20 cellular contexts compared by ENCODE assay signal in genomic region chr20:483791-484644, GRCh38. TPM values are rescaled to one million over a fixed set of nuclear protein-coding genes. Genes with fewer than 3 reads are reported as not detected.
A peak's percentile ranks its signal among the peaks of the same experiment; 100 is the strongest.
DNase-seq lines count a peak whose midpoint lies in the region; ATAC-seq and TF ChIP-seq lines count a peak whose summit lies in the region.
"Had no signal": no experiment of that assay in that cellular context is flagged by ENCODE, and none has a peak within 500 bp of the region (broad histone marks: within the 10 kb centered on the region; RNA-seq: fewer than 3 reads in every experiment).

No MANE protein-coding gene starts in this region.

- intact Hi-C loops in activated CD8-positive, alpha-beta T cell treated with anti-CD3 and anti-CD28 coated beads for 36 hours (cut with micrococcal nuclease) = no loop called here
- intact Hi-C loops in aorta (cut with DNase I) = no loop called here

- no peak overlapping the region for H3K27ac ChIP-seq in aorta (ENCODE audit: low read depth in 1 of 2, low read length in 2 of 2)
- H3K27ac ChIP-seq: A549, C4-2B, left lung had no signal

- CTCF ChIA-PET in activated CD8-positive, alpha-beta T cell treated with anti-CD3 and anti-CD28 coated beads for 36 hours (lab: Charles Lee) = interaction anchor here (1.8 kb wide), 1 partner anchor 20 kb away, joined by 4 read pairs; no protein-coding TSS in a partner anchor
- CTCF ChIA-PET in activated CD8-positive, alpha-beta T cell treated with anti-CD3 and anti-CD28 coated beads, Interleukin-2, amount 10 ng/mL, durations not matched to agents 7 days and 5 days (lab: Charles Lee) = interaction anchor here (1.0 kb wide), 2 partner anchors 11 to 52 kb away, joined by 3 read pairs; no protein-coding TSS in a partner anchor

- H3K27me3 ChIP-seq in aorta (ENCODE audit: control insufficient read depth in 1 of 2, insufficient read depth in 2 of 2, low read length in 1 of 2) = no peaks in the 10 kb centered on the region
- H3K27me3 ChIP-seq: left lung had no signal

- H3K27me3 Mint-ChIP-seq in activated CD8-positive, alpha-beta T cell treated with anti-CD3 and anti-CD28 coated beads for 36 hours = no peaks in the 10 kb centered on the region
- no peaks in the 10 kb centered on the region for H3K27me3 Mint-ChIP-seq in activated CD8-positive, alpha-beta T cell treated with anti-CD3 and anti-CD28 coated beads, Interleukin-2, amount 10 ng/mL, durations not matched to agents 7 days and 5 days (ENCODE audit: low read depth)
- no peaks in the 10 kb centered on the region for H3K27me3 Mint-ChIP-seq in endothelial cell (ENCODE audit: unreplicated experiment)
- H3K27me3 Mint-ChIP-seq: stimulated activated memory B cell treated with anti-CD40 and anti-IgM and Interleukin-4, amounts not matched to agents 10 μg/mL and 1 μg/mL and 100 μg/mL, for 72 hours had no signal

- no peak for TF ChIP-seq CTCF in activated CD8-positive, alpha-beta T cell treated with anti-CD3 and anti-CD28 coated beads for 36 hours (IDR thresholded peaks at IDR 0.05)
- TF ChIP-seq CTCF in endothelial cell (IDR thresholded peaks at IDR 0.05; ENCODE audit: unreplicated experiment) = no peak

- H3K9me3 Mint-ChIP-seq in activated CD8-positive, alpha-beta T cell treated with anti-CD3 and anti-CD28 coated beads for 36 hours = no peaks in the 10 kb centered on the region
- H3K9me3 Mint-ChIP-seq in activated CD8-positive, alpha-beta T cell treated with anti-CD3 and anti-CD28 coated beads, Interleukin-2, amount 10 ng/mL, durations not matched to agents 7 days and 5 days (ENCODE audit: insufficient read depth) = no peaks in the 10 kb centered on the region
- no peaks in the 10 kb centered on the region for H3K9me3 Mint-ChIP-seq in endothelial cell (ENCODE audit: unreplicated experiment)
- H3K9me3 Mint-ChIP-seq: stimulated activated memory B cell treated with anti-CD40 and anti-IgM and Interleukin-4, amounts not matched to agents 10 μg/mL and 1 μg/mL and 100 μg/mL, for 72 hours; WTC11 had no signal

- H3K27ac Mint-ChIP-seq in activated CD8-positive, alpha-beta T cell treated with anti-CD3 and anti-CD28 coated beads for 36 hours = peak overlapping the region; percentile 17
- no peak overlapping the region for H3K27ac Mint-ChIP-seq in activated CD8-positive, alpha-beta T cell treated with anti-CD3 and anti-CD28 coated beads, Interleukin-2, amount 10 ng/mL, durations not matched to agents 7 days and 5 days
- H3K27ac Mint-ChIP-seq in endothelial cell (ENCODE audit: unreplicated experiment) = peak overlapping the region; percentile 68
- H3K27ac Mint-ChIP-seq: stimulated activated memory B cell treated with anti-CD40 and anti-IgM and Interleukin-4, amounts not matched to agents 10 μg/mL and 1 μg/mL and 100 μg/mL, for 72 hours; WTC11 had no signal

- POLR2A ChIA-PET in activated CD8-positive, alpha-beta T cell treated with anti-CD3 and anti-CD28 coated beads for 36 hours (lab: Charles Lee) = no interaction called here
- POLR2A ChIA-PET in activated CD8-positive, alpha-beta T cell treated with anti-CD3 and anti-CD28 coated beads, Interleukin-2, amount 10 ng/mL, durations not matched to agents 7 days and 5 days (lab: Charles Lee) = no interaction called here

- no peak overlapping the region for H3K4me3 Mint-ChIP-seq in activated CD8-positive, alpha-beta T cell treated with anti-CD3 and anti-CD28 coated beads for 36 hours
- no peak overlapping the region for H3K4me3 Mint-ChIP-seq in activated CD8-positive, alpha-beta T cell treated with anti-CD3 and anti-CD28 coated beads, Interleukin-2, amount 10 ng/mL, durations not matched to agents 7 days and 5 days
- no peak overlapping the region for H3K4me3 Mint-ChIP-seq in endothelial cell (ENCODE audit: unreplicated experiment)
- H3K4me3 Mint-ChIP-seq: stimulated activated memory B cell treated with anti-CD40 and anti-IgM and Interleukin-4, amounts not matched to agents 10 μg/mL and 1 μg/mL and 100 μg/mL, for 72 hours; WTC11 had no signal

- ATAC-seq in activated CD8-positive, alpha-beta T cell treated with anti-CD3 and anti-CD28 coated beads for 36 hours = no peak
- ATAC-seq in activated CD8-positive, alpha-beta T cell treated with anti-CD3 and anti-CD28 coated beads, Interleukin-2, amount 10 ng/mL, durations not matched to agents 7 days and 5 days = no peak
- ATAC-seq in aorta (ENCODE audit: low FRiP score) (no peak), GM18858 (IDR thresholded peaks at IDR 0.05; ENCODE audit: unreplicated experiment) (no peak), GM19395 (IDR thresholded peaks at IDR 0.05; ENCODE audit: unreplicated experiment) (no peak)
- ATAC-seq: A549; left lung; stimulated activated memory B cell treated with anti-CD40 and anti-IgM and Interleukin-4, amounts not matched to agents 10 μg/mL and 1 μg/mL and 100 μg/mL, for 72 hours; WTC11 had no signal

- H3K4me1 ChIP-seq in aorta (ENCODE audit: control insufficient read depth in 1 of 2, insufficient read depth in 2 of 2, low read length in 2 of 2) = no peaks in the 10 kb centered on the region
- H3K4me1 ChIP-seq: left lung had no signal

- WGBS in aorta, 2 donors = 27 to 30% methylated on average over 9 of the region's 9 CpGs

- H3K4me3 ChIP-seq in aorta (ENCODE audit: low read length in 2 of 2) = no peak overlapping the region
- H3K4me3 ChIP-seq: A549, left lung had no signal

- peaks cover 10 to 12% of the 10 kb centered on the region in 2 donors for H3K36me3 ChIP-seq in aorta (ENCODE audit: control insufficient read depth in 1 of 2, insufficient read depth in 2 of 2, low read length in 1 of 2)

- no peaks in the 10 kb centered on the region for H3K9me3 ChIP-seq in aorta (ENCODE audit: control insufficient read depth, low read length)
- H3K9me3 ChIP-seq: A549, left lung had no signal

- H3K36me3 Mint-ChIP-seq in activated CD8-positive, alpha-beta T cell treated with anti-CD3 and anti-CD28 coated beads for 36 hours (ENCODE audit: low read depth) = peaks cover 51% of the 10 kb centered on the region
- H3K36me3 Mint-ChIP-seq in activated CD8-positive, alpha-beta T cell treated with anti-CD3 and anti-CD28 coated beads, Interleukin-2, amount 10 ng/mL, durations not matched to agents 7 days and 5 days (ENCODE audit: low read depth) = peaks cover 79% of the 10 kb centered on the region
- peaks cover 51% of the 10 kb centered on the region for H3K36me3 Mint-ChIP-seq in endothelial cell (ENCODE audit: low read depth, unreplicated experiment)

- DNase-seq in activated CD8-positive, alpha-beta T cell treated with anti-CD3 and anti-CD28 coated beads for 36 hours = no peak
- DNase-seq in activated CD8-positive, alpha-beta T cell treated with anti-CD3 and anti-CD28 coated beads, Interleukin-2, amount 10 ng/mL, durations not matched to agents 7 days and 5 days = no peak
- DNase-seq in endothelial cell (ENCODE audit: low spot score) (no peak), myocyte (ENCODE audit: low read depth) (peak; percentile 53), aorta (peak; percentile 52 to 76), mesenteric fat pad (ENCODE audit: low spot score) (no peak)
- DNase-seq: activated effector memory CD4-positive, alpha-beta T cell treated with Interleukin-2 at 50 U/mL for 16 hours; GOT3; KG1; NCI-H1048; NCI-H345; stimulated activated CD4-positive, alpha-beta T cell treated with anti-CD3 and anti-CD28 coated beads, Interleukin-12 subunit alpha, Interleukin-12 subunit beta, amount 100 ng/mL, for 4 hours; trophoblast cell had no signal

- H3K4me1 Mint-ChIP-seq in activated CD8-positive, alpha-beta T cell treated with anti-CD3 and anti-CD28 coated beads for 36 hours (ENCODE audit: low read depth) = peaks cover 13% of the 10 kb centered on the region
- peaks cover 33% of the 10 kb centered on the region for H3K4me1 Mint-ChIP-seq in activated CD8-positive, alpha-beta T cell treated with anti-CD3 and anti-CD28 coated beads, Interleukin-2, amount 10 ng/mL, durations not matched to agents 7 days and 5 days (ENCODE audit: low read depth)
- peaks cover 28% of the 10 kb centered on the region for H3K4me1 Mint-ChIP-seq in endothelial cell (ENCODE audit: unreplicated experiment)
- H3K4me1 Mint-ChIP-seq: WTC11 had no signal

RNA-seq across cellular contexts. Expression of gene TBC1D20, which starts 21.7 kb away (rescaled TPM):
- total RNA-seq in activated CD8-positive, alpha-beta T cell treated with anti-CD3 and anti-CD28 coated beads for 36 hours = 10 to 100 TPM; 22.2 to 23.8 TPM
- 10 to 100 TPM; 30.1 to 30.7 TPM for total RNA-seq in activated CD8-positive, alpha-beta T cell treated with anti-CD3 and anti-CD28 coated beads, Interleukin-2, amount 10 ng/mL, durations not matched to agents 7 days and 5 days
- 29.9 TPM for total RNA-seq in endothelial cell (ENCODE audit: unreplicated experiment)
- total RNA-seq in myocyte = 29.1 and 40.1 TPM in 2 replicates
- polyA plus RNA-seq in myocyte (2012) = 45.1 TPM
- 10 to 100 TPM; 27.2 to 39.1 TPM for total RNA-seq in aorta
- 10 to 100 TPM in 1 of 2 donors, 1 to 10 TPM in 1; 9.5 to 27.2 TPM for polyA plus RNA-seq in aorta
- 47.0 TPM for total RNA-seq in mesenteric fat pad

RNA-seq across cellular contexts. Expression of gene CSNK2A1, which starts 59.6 kb away (rescaled TPM):
- 100 to 1,000 TPM; 169 to 174 TPM for total RNA-seq in activated CD8-positive, alpha-beta T cell treated with anti-CD3 and anti-CD28 coated beads for 36 hours
- 100 to 1,000 TPM; 116 to 121 TPM for total RNA-seq in activated CD8-positive, alpha-beta T cell treated with anti-CD3 and anti-CD28 coated beads, Interleukin-2, amount 10 ng/mL, durations not matched to agents 7 days and 5 days
- total RNA-seq in endothelial cell (ENCODE audit: unreplicated experiment) (128 TPM), myocyte (194 and 199 TPM in 2 replicates), aorta (10 to 100 TPM; 73.5 to 98.2 TPM), mesenteric fat pad (132 TPM)
- 97.9 TPM for polyA plus RNA-seq in myocyte (2012)
- polyA plus RNA-seq in aorta = 10 to 100 TPM; 23.4 to 27.8 TPM

Comparison
In these comparisons a context has a peak if more than half of its experiments do, and no peak if none do; other contexts are left out.
1. DNase-seq: peak in myocyte (single experiment) and aorta (2 of 2); none in activated CD8-positive, alpha-beta T cell treated with anti-CD3 and anti-CD28 coated beads for 36 hours (single experiment), activated CD8-positive, alpha-beta T cell treated with anti-CD3 and anti-CD28 coated beads, Interleukin-2, amount 10 ng/mL, durations not matched to agents 7 days and 5 days (single experiment), endothelial cell (single experiment) and mesenteric fat pad (single experiment).